ENCODE assay signal across 25 cellular contexts in the genomic region with DNA sequence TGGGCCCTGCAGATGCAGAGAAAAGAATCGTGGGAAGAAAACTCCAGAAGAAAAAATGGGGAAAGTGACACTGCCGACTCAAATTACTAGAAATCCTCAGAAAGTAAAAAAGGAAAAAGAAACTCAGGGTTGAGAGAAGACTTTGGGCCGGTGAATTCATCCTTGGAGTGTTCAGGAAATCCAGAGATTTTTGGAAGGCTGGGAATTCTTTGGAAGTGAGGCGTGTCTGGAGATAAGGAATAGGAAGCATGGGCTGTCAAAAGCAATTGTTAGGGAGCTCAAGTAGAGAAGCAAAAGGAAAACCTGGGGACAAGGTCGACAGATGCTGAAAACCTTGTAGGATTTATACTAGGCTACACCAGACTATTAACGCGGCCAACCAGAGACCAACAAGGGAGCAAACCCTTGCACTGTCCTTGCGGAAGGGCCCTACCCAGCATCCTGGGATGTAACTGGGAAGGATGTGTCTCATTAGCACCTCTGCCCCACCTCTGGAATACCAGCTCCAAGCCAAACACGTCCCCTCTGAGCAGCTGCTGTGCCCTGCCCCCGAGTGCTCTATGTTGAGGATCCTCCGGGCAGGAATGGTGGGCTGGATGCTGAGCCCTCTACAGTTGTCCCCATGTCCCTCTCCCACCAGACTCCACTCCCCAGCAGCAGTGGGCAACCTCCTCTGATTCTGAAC. TPM values are rescaled to one million over a fixed set of nuclear protein-coding genes. Genes with fewer than 3 reads are reported as not detected.
DNase-seq lines count a peak whose midpoint lies in the region; ATAC-seq and TF ChIP-seq lines count a peak whose summit lies in the region.
"Had no signal": no experiment of that assay in that cellular context is flagged by ENCODE, and none has a peak within 500 bp of the region (broad histone marks: within the 10 kb centered on the region; RNA-seq: fewer than 3 reads in every experiment).

No MANE protein-coding gene starts in this region.

- in situ Hi-C loops in GM23248 (cut with MboI), result no loop called here

- DNase-seq in EH (ENCODE audit: low read depth), result peak; percentile 63
- DNase-seq in dermis blood vessel endothelial cell, result peak; percentile 41
- no peak for DNase-seq in lung (ENCODE audit: low spot score)
- DNase-seq in retina, result peak; percentile 0
- DNase-seq in GM23248, result no peak
- DNase-seq in activated CD4-positive, alpha-beta T cell treated with anti-CD3 and anti-CD28 coated beads, Interleukin-2, amount 50 U/mL, for 1 hour, result no peak
- DNase-seq in SW 1271 (lab: John Stamatoyannopoulos, UW), result no peak
- DNase-seq: activated CD4-positive, alpha-beta T cell treated with anti-CD3 and anti-CD28 coated beads, Interleukin-2, amount 10 ng/mL, durations not matched to agents 7 days and 5 days; activated CD8-positive, alpha-beta memory T cell treated with anti-CD3 and anti-CD28 coated beads, Interleukin-2, amount 50 U/mL, for 4 hours; activated naive CD8-positive, alpha-beta T cell treated with anti-CD3 and anti-CD28 coated beads for 36 hours; CD4-positive, alpha-beta T cell; cortex of kidney; DMS153; foreskin fibroblast; GDM1; HFFc6; hippocampal formation; NCI-H1417 treated with DMSO at 0.1 percent for 48 hours; T-helper 1 cell; testis had no signal

- H3K4me1 ChIP-seq in lung (ENCODE audit: control insufficient read depth in 2 of 2, insufficient read depth in 2 of 2, low read length in 2 of 2), result peaks cover 8 to 9% of the 10 kb centered on the region in 2 donors
- H3K4me1 ChIP-seq in GM23248 (ENCODE audit: insufficient read depth), result no peaks in the 10 kb centered on the region
- H3K4me1 ChIP-seq: prostate gland, testis had no signal

- no peaks in the 10 kb centered on the region for H3K9me2 ChIP-seq in GM23248 (ENCODE audit: insufficient read depth)

- WGBS in lung, 2 donors, result 69 to 81% methylated on average over 11 of the region's 11 CpGs
- 79 to 81% methylated on average over 11 of the region's 11 CpGs for WGBS in GM23248 (ENCODE audit: low coverage in 1 of 2, low lambda C conversion rate in 2 of 2, missing lambda C conversion rate in 2 of 2), 2 experiments

- H3K27me3 ChIP-seq in lung (ENCODE audit: control insufficient read depth, insufficient read depth) (no peaks in the 10 kb centered on the region), GM23248 (replicated peaks; ENCODE audit: insufficient read depth) (peaks cover 2% of the 10 kb centered on the region; the same call in 1 of the 2 replicates)
- H3K27me3 ChIP-seq: testis had no signal

- no peaks in the 10 kb centered on the region for H3F3A ChIP-seq in GM23248 (ENCODE audit: insufficient read depth)

- H3K4me2 ChIP-seq in GM23248 (ENCODE audit: unreplicated experiment), result no peak overlapping the region

- TF ChIP-seq CTCF in lung (IDR thresholded peaks at IDR 0.05; ENCODE audit: control extremely low read depth, extremely low read depth), result no peak

- H4K20me1 ChIP-seq in GM23248 (ENCODE audit: insufficient read depth), result no peaks in the 10 kb centered on the region

- ATAC-seq in lung (ENCODE audit: insufficient read depth, low FRiP score), result no peak
- ATAC-seq in GM21526 (IDR thresholded peaks at IDR 0.05; ENCODE audit: low FRiP score, unreplicated experiment), result no peak
- ATAC-seq: naive thymus-derived CD8-positive, alpha-beta T cell had no signal

- H3K79me2 ChIP-seq in GM23248 (ENCODE audit: insufficient read depth), result no peaks in the 10 kb centered on the region

- H3K9me3 ChIP-seq in lung (ENCODE audit: control insufficient read depth in 2 of 2, insufficient read depth in 1 of 2, low read length in 1 of 2) (no peaks in the 10 kb centered on the region), GM23248 (ENCODE audit: low read depth) (no peaks in the 10 kb centered on the region)
- H3K9me3 ChIP-seq: prostate gland, testis had no signal

- H3K27ac ChIP-seq in lung (ENCODE audit: low read depth in 1 of 2, low read length in 1 of 2), result peak overlapping the region; percentile 2 to 26
- H3K27ac ChIP-seq in GM23248, result no peak overlapping the region
- H3K27ac ChIP-seq: HL-60, prostate gland, testis had no signal

- H2AFZ ChIP-seq in GM23248, result no peak overlapping the region

- H3K9ac ChIP-seq in GM23248, result no peak overlapping the region

- H3K36me3 ChIP-seq in lung (ENCODE audit: control insufficient read depth in 2 of 2, insufficient read depth in 2 of 2, low read length in 2 of 2) (no peaks in the 10 kb centered on the region), GM23248 (ENCODE audit: low read depth) (no peaks in the 10 kb centered on the region)
- H3K36me3 ChIP-seq: prostate gland had no signal

- H3K4me3 ChIP-seq in lung, result no peak overlapping the region
- H3K4me3 ChIP-seq in GM23248, result no peak overlapping the region
- H3K4me3 ChIP-seq: prostate gland, testis had no signal

RNA-seq across cellular contexts. Expression of gene DAB2IP, which starts 11.6 kb away (rescaled TPM):
- total RNA-seq in dermis blood vessel endothelial cell (24.3 and 38.4 TPM in 2 replicates), lung (10 to 100 TPM; 19.4 to 75.0 TPM)
- polyA plus RNA-seq in lung (10 to 100 TPM; 25.2 to 32.3 TPM), GM23248 (2016; fragmentation: Nextera tagmentation; extraction: Ambion mirVana) (2.1 and 2.6 TPM in 2 replicates)
- 9.5 and 19.7 TPM in 2 replicates for total RNA-seq in GM23248 (2014; rRNA removed; shearing (Covaris generic))
- total RNA-seq: activated CD4-positive, alpha-beta T cell treated with anti-CD3 and anti-CD28 coated beads, Interleukin-2, amount 10 ng/mL, durations not matched to agents 7 days and 5 days; activated T-helper 2 cell treated with anti-CD3 and anti-CD28 coated beads, Interferon-gamma antibody, Interleukin-2, Interleukin-4, amounts not matched to agents 10 μg/mL and 5 μg/mL and 100 μg/mL, durations not matched to agents 14 hours and 24 hours and 36 hours; naive thymus-derived CD8-positive, alpha-beta T cell had no signal
- polyA plus RNA-seq: naive thymus-derived CD8-positive, alpha-beta T cell had no signal

Comparison
In these comparisons a context has a peak if more than half of its experiments do, and no peak if none do; other contexts are left out.
1. DNase-seq: peak in EH (single experiment), dermis blood vessel endothelial cell (single experiment) and retina (single experiment); none in lung (single experiment), GM23248 (single experiment), activated CD4-positive, alpha-beta T cell treated with anti-CD3 and anti-CD28 coated beads, Interleukin-2, amount 50 U/mL, for 1 hour (single experiment) and SW 1271 (0 of 2).